ENCODE assay signal across 12 cellular contexts in the genomic region with DNA sequence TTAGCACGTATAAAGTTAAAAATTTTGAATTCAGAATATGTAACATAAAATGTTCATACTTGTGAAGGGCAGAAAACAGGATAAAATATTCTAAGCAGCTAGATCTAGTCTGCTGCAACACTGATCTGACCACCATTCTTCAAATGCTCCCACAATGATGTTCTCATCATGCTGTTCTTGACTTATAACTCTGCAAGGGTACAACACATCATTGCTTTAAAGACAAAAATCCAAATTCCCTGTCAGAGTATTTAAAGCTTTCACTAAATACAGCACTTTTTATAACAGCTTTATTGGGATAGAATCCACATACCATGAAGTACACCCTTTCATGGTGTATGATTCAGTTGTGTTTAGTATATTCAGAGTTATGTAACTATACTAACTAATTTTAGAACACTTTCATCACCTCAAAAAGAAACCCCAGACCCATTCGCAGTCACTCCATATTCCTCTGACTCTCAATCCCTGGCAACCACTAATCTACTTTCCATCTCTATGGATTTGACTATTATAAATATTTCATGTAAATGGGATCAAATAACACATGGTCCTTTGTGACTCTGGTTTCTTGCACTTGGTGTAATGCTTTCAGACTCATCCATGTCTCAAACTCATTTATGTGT. TPM values are rescaled to one million over a fixed set of nuclear protein-coding genes. Genes with fewer than 3 reads are reported as not detected.
A peak's percentile ranks its signal among the peaks of the same experiment; 100 is the strongest.
DNase-seq lines count a peak whose midpoint lies in the region; ATAC-seq, FAIRE-seq and TF ChIP-seq lines count a peak whose summit lies in the region.
"Had no signal": no experiment of that assay in that cellular context is flagged by ENCODE, and none has a peak within 500 bp of the region (broad histone marks: within the 10 kb centered on the region; RNA-seq: fewer than 3 reads in every experiment).

No MANE protein-coding gene starts in this region.

- H3K27ac Mint-ChIP-seq in mesothelial cell of epicardium, result peak overlapping the region; percentile 55
- H3K27ac Mint-ChIP-seq: B cell had no signal

- no peaks in the 10 kb centered on the region for H3K27me3 Mint-ChIP-seq in mesothelial cell of epicardium (ENCODE audit: low read depth)
- H3K27me3 Mint-ChIP-seq: B cell, memory B cell had no signal

- peaks cover 38% of the 10 kb centered on the region for H3K4me1 Mint-ChIP-seq in mesothelial cell of epicardium

- FAIRE-seq in HTR-8/SVneo (lab: Jason Lieb, UNC), result no peak

- H3K36me3 Mint-ChIP-seq in mesothelial cell of epicardium, result peaks cover 13% of the 10 kb centered on the region

- H3K79me2 ChIP-seq in ACC112 (ENCODE audit: control insufficient read depth, insufficient read depth, low read length, unreplicated experiment), result peaks cover 63% of the 10 kb centered on the region

- 0 out of 2 replicates have a peak overlapping the region, but pooled peaks have one; percentile 2 for H3K4me3 ChIP-seq in ACC112 (ENCODE audit: low read depth, low read length)
- H3K4me3 ChIP-seq: esophagus squamous epithelium had no signal

- H2AFZ ChIP-seq in ACC112 (ENCODE audit: low read length, unreplicated experiment), result no peak overlapping the region

- no peak for ATAC-seq in GM18502 (IDR thresholded peaks at IDR 0.05; ENCODE audit: poor library complexity, unreplicated experiment)

- TF ChIP-seq CTCF in mesothelial cell of epicardium (IDR thresholded peaks at IDR 0.05; ENCODE audit: unreplicated experiment), result no peak

- peaks cover 12% of the 10 kb centered on the region for H3K9me3 Mint-ChIP-seq in mesothelial cell of epicardium

- peaks cover 34% of the 10 kb centered on the region for H3K4me1 ChIP-seq in ACC112 (ENCODE audit: control insufficient read depth, insufficient read depth, low read length, unreplicated experiment)

- peak overlapping the region; percentile 87 for H3K27ac ChIP-seq in ACC112 (ENCODE audit: low read depth, low read length)

- no peak overlapping the region for H3K4me3 Mint-ChIP-seq in mesothelial cell of epicardium
- H3K4me3 Mint-ChIP-seq: B cell, memory B cell had no signal

- peak; percentile 58 for DNase-seq in NCI-H1048 (lab: John Stamatoyannopoulos, UW)
- peak; percentile 19 for DNase-seq in dedifferentiated amniotic fluid mesenchymal stem cell (ENCODE audit: extremely low spot score)
- no peak for DNase-seq in mesothelial cell of epicardium (ENCODE audit: low spot score in 2 of 2, unreplicated experiment in 2 of 2)
- no peak for DNase-seq in central memory CD4-positive, alpha-beta T cell
- DNase-seq in HTR-8/SVneo (ENCODE audit: insufficient read length, low spot score), result no peak
- no peak for DNase-seq in GM19238 (ENCODE audit: insufficient read length, low spot score)
- DNase-seq: activated gamma-delta T cell, esophagus squamous epithelium had no signal

- no peaks in the 10 kb centered on the region for H3K27me3 ChIP-seq in ACC112 (ENCODE audit: insufficient read depth, low read length)
- H3K27me3 ChIP-seq: esophagus squamous epithelium had no signal

- peaks cover 7% of the 10 kb centered on the region for H3K36me3 ChIP-seq in ACC112 (ENCODE audit: insufficient read depth, low read length)

RNA-seq across cellular contexts. Expression of gene MAP4K3, which starts 56.4 kb away (rescaled TPM):
- total RNA-seq in mesothelial cell of epicardium, result 77.8 to 78.4 TPM (median 78.0 TPM) in 3 replicates

Comparison
In these comparisons a context has a peak if more than half of its experiments do, and no peak if none do; other contexts are left out.
1. DNase-seq: peak in NCI-H1048 (single experiment) and dedifferentiated amniotic fluid mesenchymal stem cell (single experiment); none in mesothelial cell of epicardium (0 of 2), central memory CD4-positive, alpha-beta T cell (single experiment), HTR-8/SVneo (single experiment) and GM19238 (single experiment).